Comparison of ENCODE assay signal across 29 cellular contexts in genomic region chr2:5401258-5401657, GRCh38.
"Had no signal": no experiment of that assay in that cellular context is flagged by ENCODE, and none has a peak within 500 bp of the region (broad histone marks: within the 10 kb centered on the region; RNA-seq: fewer than 3 reads in every experiment).

No MANE protein-coding gene starts in this region.

- H3K27ac ChIP-seq: left ventricle myocardium inferior, pancreas, prostate gland, skin epidermis, tibial nerve, upper lobe of left lung had no signal

- DNase-seq: hypothalamus; immature natural killer cell; kidney; left ventricle myocardium inferior; mesendoderm; midbrain; mucosa of descending colon; naive thymus-derived CD4-positive, alpha-beta T cell; nucleus accumbens; pancreas; retina; right cardiac atrium; stimulated activated CD4-positive, alpha-beta T cell treated with anti-CD3 and anti-CD28 coated beads, Interleukin-1b, Interleukin-23, amount 100 ng/mL, for 48 hours; stimulated activated CD4-positive, alpha-beta T cell treated with anti-CD3 and anti-CD28 coated beads, Interleukin-2, amount 100 ng/mL, for 48 hours; stimulated activated CD4-positive, alpha-beta T cell treated with anti-CD3 and anti-CD28 coated beads, Interleukin-4, amount 100 ng/mL, for 4 hours; stimulated activated CD8-positive, alpha-beta memory T cell treated with anti-CD3 and anti-CD28 coated beads, Interleukin-4, amount 100 ng/mL, for 48 hours; stimulated activated naive CD4-positive, alpha-beta T cell treated with Interleukin-2 at 50 U/mL for 16 hours; stimulated activated naive CD8-positive, alpha-beta T cell treated with anti-CD3 and anti-CD28 coated beads, Interleukin-15, amount 100 ng/mL, for 72 hours; substantia nigra had no signal

- H3K4me3 ChIP-seq: left ventricle myocardium inferior, lung, mucosa of descending colon, pancreas, prostate gland, skin epidermis, tibial nerve, upper lobe of left lung had no signal

- H3K36me3 ChIP-seq: left ventricle myocardium inferior, pancreas, prostate gland, tibial nerve, upper lobe of left lung had no signal

- H3K9me3 ChIP-seq: left ventricle myocardium inferior, pancreas, prostate gland, tibial nerve, upper lobe of left lung had no signal

- H3K27me3 ChIP-seq: pancreas, tibial nerve, upper lobe of left lung had no signal

- FAIRE-seq: islet of Langerhans, kidney, pancreas, urothelium cell line had no signal

- ATAC-seq: mucosa of descending colon; naive thymus-derived CD4-positive, alpha-beta T cell; natural killer cell treated with Interleukin-12 subunit alpha and Interleukin-12 subunit beta and Interleukin-15 and Interleukin-18, amount 100 ng/mL, for 72 hours; pancreas; right cardiac atrium; sciatic nerve; stimulated activated memory B cell treated with anti-CD40 and anti-IgM and Interleukin-4, amounts not matched to agents 10 μg/mL and 1 μg/mL and 100 μg/mL, for 72 hours; stimulated activated naive CD8-positive, alpha-beta T cell treated with anti-CD3 and anti-CD28 coated beads, Interleukin-15, amount 100 ng/mL, for 72 hours had no signal

- H3K4me1 ChIP-seq: left ventricle myocardium inferior, pancreas, prostate gland, tibial nerve, upper lobe of left lung had no signal
